21 cellular contexts compared by ENCODE assay signal in genomic region chr5:152274206-152274605, GRCh38.
DNase-seq lines count a peak whose midpoint lies in the region; ATAC-seq, FAIRE-seq and TF ChIP-seq lines count a peak whose summit lies in the region.
"Had no signal": no experiment of that assay in that cellular context is flagged by ENCODE, and none has a peak within 500 bp of the region (broad histone marks: within the 10 kb centered on the region; RNA-seq: fewer than 3 reads in every experiment).

No MANE protein-coding gene starts in this region.

- no peaks in the 10 kb centered on the region for H3K27me3 ChIP-seq in bronchial epithelial cell (ENCODE audit: control insufficient read depth, insufficient read depth, low read length)
- H3K27me3 ChIP-seq in heart right ventricle, result no peaks in the 10 kb centered on the region
- H3K27me3 ChIP-seq in thoracic aorta (replicated peaks; ENCODE audit: insufficient read depth), result no peaks in the 10 kb centered on the region

- TF ChIP-seq CTCF in bronchial epithelial cell (IDR thresholded peaks at IDR 0.05; ENCODE audit: insufficient read depth, low read length, severe bottlenecking) (no peak), heart right ventricle (IDR thresholded peaks at IDR 0.05) (no peak), thoracic aorta (IDR thresholded peaks at IDR 0.05) (no peak)

- H3K4me3 ChIP-seq in bronchial epithelial cell (ENCODE audit: low read depth, low read length) (no peak overlapping the region), heart right ventricle (no peak overlapping the region), thoracic aorta (no peak overlapping the region)
- H3K4me3 ChIP-seq: GM12878 had no signal

- intact Hi-C loops in heart right ventricle (cut with DNase I), result loop anchor here in 8 of 10 donors (5.0 to 10.0 kb wide), 9 partner anchors 63 to 612 kb away; no protein-coding TSS in a partner anchor

- peak overlapping the region in 5 of 10 donors; percentile 44 to 69 (median 61) for H3K27ac ChIP-seq in heart right ventricle
- peak overlapping the region in 1 of 2 donors; percentile 31 for H3K27ac ChIP-seq in thoracic aorta
- H3K27ac ChIP-seq: KMS-11 had no signal

- DNase-seq in bronchial epithelial cell (ENCODE audit: low read depth) (peak; percentile 40), heart right ventricle (no peak), kidney tubule cell (ENCODE audit: low spot score) (peak; percentile 9), thoracic aorta (ENCODE audit: low spot score) (no peak)
- DNase-seq: C1 segment of cervical spinal cord; CD4-positive, alpha-beta memory T cell; COR-L47; DMS53; IMR-90; MM.1S; NCI-H2029; NCI-H526 treated with DMSO at 0.1 percent for 48 hours; RPMI8226; SHP77 treated with DMSO at 0.1 percent for 48 hours had no signal

- H3K36me3 ChIP-seq in bronchial epithelial cell (ENCODE audit: control insufficient read depth, insufficient read depth, low read length) (no peaks in the 10 kb centered on the region), heart right ventricle (no peaks in the 10 kb centered on the region), thoracic aorta (no peaks in the 10 kb centered on the region)

- WGBS in heart right ventricle, 2 donors, result 6 to 10% methylated on average over 2 of the region's 2 CpGs

- H3K9me3 ChIP-seq in heart right ventricle, result no peaks in the 10 kb centered on the region
- H3K9me3 ChIP-seq in thoracic aorta, result no peaks in the 10 kb centered on the region

- ATAC-seq in heart right ventricle (peak; percentile 41 to 85 (median 68)), thoracic aorta (ENCODE audit: insufficient number of reproducible peaks, low FRiP score, low read depth) (peak; percentile 90), HG02759 (IDR thresholded peaks at IDR 0.05; ENCODE audit: unreplicated experiment) (no peak), HG03439 (IDR thresholded peaks at IDR 0.05; ENCODE audit: unreplicated experiment) (no peak), HG03354 (IDR thresholded peaks at IDR 0.05; ENCODE audit: poor library complexity, severe bottlenecking, unreplicated experiment) (no peak)
- ATAC-seq: GM12878 had no signal

- no peak for FAIRE-seq in bronchial epithelial cell (lab: Jason Lieb, UNC)
- FAIRE-seq: G401.6, GM12878, H54 had no signal

- peaks cover 8 to 50% (median 30%) of the 10 kb centered on the region in 9 donors for H3K4me1 ChIP-seq in heart right ventricle
- H3K4me1 ChIP-seq in thoracic aorta (ENCODE audit: control insufficient read depth in 1 of 2, low read depth in 2 of 2), result peaks cover 0 to 41% of the 10 kb centered on the region in 2 donors

Comparison
In these comparisons a context has a peak if more than half of its experiments do, and no peak if none do; other contexts are left out.
1. DNase-seq: peak in bronchial epithelial cell (single experiment) and kidney tubule cell (single experiment); none in heart right ventricle (0 of 2) and thoracic aorta (single experiment).
2. ATAC-seq: peak in heart right ventricle (8 of 8) and thoracic aorta (single experiment); none in HG02759 (single experiment), HG03439 (single experiment) and HG03354 (single experiment).